In genomic region chr19:5103061-5103701, GRCh38 we compare ENCODE assay signal across 9 cellular contexts.
DNase-seq lines count a peak whose midpoint lies in the region; ATAC-seq, FAIRE-seq and TF ChIP-seq lines count a peak whose summit lies in the region.
"Had no signal": no experiment of that assay in that cellular context is flagged by ENCODE, and none has a peak within 500 bp of the region (broad histone marks: within the 10 kb centered on the region; RNA-seq: fewer than 3 reads in every experiment).

No MANE protein-coding gene starts in this region.

- in situ Hi-C loops in astrocyte of the spinal cord (cut with HindIII; ENCODE audit: low sequenced_read_pairs) = no loop called here

- DNase-seq in NCI-H2029 treated with DMSO at 0.1 percent for 48 hours (lab: John Stamatoyannopoulos, UW) (peak; percentile 66), astrocyte of the spinal cord (ENCODE audit: low read depth, low spot score) (peak; percentile 75), hypothalamus (lab: John Stamatoyannopoulos, UW) (peak in 33 of 51 donors; percentile 19 to 75 (median 49)), testis (peak; percentile 47), H54 (ENCODE audit: insufficient read length, low spot score) (no peak), HCEC 1CT (no peak)
- DNase-seq: Karpas-422 had no signal

- H3K27me3 ChIP-seq in testis = no peaks in the 10 kb centered on the region

- no peak for FAIRE-seq in H54 (lab: Jason Lieb, UNC)
- FAIRE-seq: G401.6 had no signal

- no peaks in the 10 kb centered on the region for H3K9me3 ChIP-seq in testis

- TF ChIP-seq POLR2A in testis (IDR thresholded peaks at IDR 0.05) (no peak), H54 (IDR thresholded peaks at IDR 0.05; ENCODE audit: low read depth, low read length) (no peak)

- no peak overlapping the region for H3K27ac ChIP-seq in testis

- H3K4me3 ChIP-seq in astrocyte of the spinal cord (ENCODE audit: low read depth, low read length) = no peak overlapping the region
- H3K4me3 ChIP-seq in testis = no peak overlapping the region

- no peak for ATAC-seq in GM19397 (IDR thresholded peaks at IDR 0.05; ENCODE audit: unreplicated experiment)

- H3K36me3 ChIP-seq in testis (ENCODE audit: low read depth, missing control alignments) = no peaks in the 10 kb centered on the region

- TF ChIP-seq CTCF in astrocyte of the spinal cord (IDR thresholded peaks at IDR 0.05; ENCODE audit: low read depth, low read length) (no peak), testis (IDR thresholded peaks at IDR 0.05) (no peak)

- peaks cover 11% of the 10 kb centered on the region for H3K4me1 ChIP-seq in testis

- intact Hi-C loops in testis (cut with DNase I; ENCODE audit: low total_unique reads) = no loop called here

- WGBS in testis, 2 donors = 64 to 80% methylated on average over 22 to 29 of the region's 29 CpGs

Comparison
In these comparisons a context has a peak if more than half of its experiments do, and no peak if none do; other contexts are left out.
1. DNase-seq: peak in NCI-H2029 treated with DMSO at 0.1 percent for 48 hours (single experiment), astrocyte of the spinal cord (single experiment), hypothalamus (33 of 51) and testis (single experiment); none in H54 (single experiment) and HCEC 1CT (single experiment).